In the genomic region with DNA sequence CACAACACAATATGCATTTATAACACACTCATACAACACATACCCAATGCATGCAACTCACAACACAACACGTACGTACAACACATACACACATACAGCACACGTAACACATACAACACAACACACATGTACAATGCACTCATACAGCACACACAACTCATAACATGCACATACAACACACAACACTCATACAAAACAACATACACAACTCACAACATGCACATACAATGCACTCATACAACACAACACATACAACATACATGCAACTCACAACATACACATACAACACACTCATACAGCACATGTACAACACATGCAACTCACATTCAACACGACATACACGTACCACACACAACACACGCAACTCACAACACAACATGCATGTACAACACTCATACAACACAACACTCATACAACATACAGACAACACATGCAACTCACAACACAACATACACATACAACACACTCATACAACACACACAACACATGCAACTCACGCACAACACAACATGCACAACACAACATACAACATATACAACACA, we compare ENCODE assay signal across 19 cellular contexts. TPM values are rescaled to one million over a fixed set of nuclear protein-coding genes. Genes with fewer than 3 reads are reported as not detected.
DNase-seq lines count a peak whose midpoint lies in the region; ATAC-seq, FAIRE-seq and TF ChIP-seq lines count a peak whose summit lies in the region.
"Had no signal": no experiment of that assay in that cellular context is flagged by ENCODE, and none has a peak within 500 bp of the region (broad histone marks: within the 10 kb centered on the region; RNA-seq: fewer than 3 reads in every experiment).

No MANE protein-coding gene starts in this region.

- intact Hi-C loops in HCT116 (cut with micrococcal nuclease) (no loop called here), K562 (cut with micrococcal nuclease) (no loop called here), esophagus muscularis mucosa (cut with DNase I) (no loop called here)

- TF ChIP-seq RAD21 in HCT116 (IDR thresholded peaks at IDR 0.05; ENCODE audit: low read depth) (no peak), K562 (CRISPR knock-in tag; conservative IDR thresholded peaks at IDR 0.05 in 1 of 2, IDR thresholded peaks at IDR 0.05 in 1 of 2) (no peak)

- TF ChIP-seq EP300 in K562 (IDR thresholded peaks at IDR 0.05; ENCODE audit: low read length): no peak
- TF ChIP-seq EP300 in esophagus muscularis mucosa (IDR thresholded peaks at IDR 0.05): no peak

- no peak overlapping the region for H3K56ac ChIP-seq in mesendoderm (ENCODE audit: low read length)

- no peak overlapping the region for H4K8ac ChIP-seq in mesendoderm (ENCODE audit: low read depth, low read length)

- H3K36me3 ChIP-seq in BLaER1 (no peaks in the 10 kb centered on the region; the same call in 1 of the 2 replicates), HCT116 (ENCODE audit: control insufficient read depth in 1 of 2, insufficient read depth in 2 of 2, low read length in 2 of 2) (no peaks in the 10 kb centered on the region), K562 (ENCODE audit: control insufficient read depth, insufficient read depth, low read length) (no peaks in the 10 kb centered on the region), mesendoderm (ENCODE audit: control insufficient read depth, insufficient read depth, low read length) (no peaks in the 10 kb centered on the region), esophagus muscularis mucosa (no peaks in the 10 kb centered on the region)

- DNase-seq in HCT116 (ENCODE audit: low read depth, low spot score) (no peak), K562 (ENCODE audit: extremely low read depth in 1 of 4, low spot score in 3 of 4) (no peak), mesendoderm (no peak), esophagus muscularis mucosa (ENCODE audit: extremely low spot score) (no peak), foreskin keratinocyte (no peak)
- DNase-seq: Calu3; CD8-positive, alpha-beta T cell; DMS53; EL; GOT3; NCI-H1092 treated with DMSO at 0.1 percent for 48 hours; NCI-H2081; NCI-H748 treated with DMSO at 0.1 percent for 48 hours; SK-N-SH had no signal

- TF ChIP-seq POLR2A in HCT116 (IDR thresholded peaks at IDR 0.05; ENCODE audit: borderline replicate concordance, extremely low read depth, insufficient read depth, insufficient read length) (no peak), K562 (conservative IDR thresholded peaks at IDR 0.05) (no peak), esophagus muscularis mucosa (IDR thresholded peaks at IDR 0.05; ENCODE audit: low read depth) (no peak)

- no peak overlapping the region for H3K4me3 ChIP-seq in BLaER1
- H3K4me3 ChIP-seq in HCT116 (replicated peaks in 1 of 2; ENCODE audit: low read depth in 1 of 2, low read length in 2 of 2): no peak overlapping the region
- no peak overlapping the region for H3K4me3 ChIP-seq in K562
- H3K4me3 ChIP-seq in mesendoderm (ENCODE audit: low read length): peak overlapping the region; percentile 2
- no peak overlapping the region for H3K4me3 ChIP-seq in esophagus muscularis mucosa

- no peaks in the 10 kb centered on the region for H3K9me2 ChIP-seq in HCT116 (ENCODE audit: insufficient read depth)
- H3K9me2 ChIP-seq: SK-N-SH had no signal

- H2BK15ac ChIP-seq in mesendoderm (replicated peaks; ENCODE audit: low read depth): no peak overlapping the region

- RAD21 ChIA-PET in HCT116 (lab: Charles Lee; ENCODE audit: low non-redundant PET in 1 of 2, low total read pairs in 2 of 2, uncharacterized antibody in 2 of 2, unreplicated experiment in 2 of 2): no interaction called here

- H3K79me1 ChIP-seq in mesendoderm (ENCODE audit: low read length): peaks cover 22% of the 10 kb centered on the region

- no peak overlapping the region for H2BK120ac ChIP-seq in mesendoderm (ENCODE audit: low read depth, low read length)

- CTCF ChIA-PET in HCT116 (lab: Charles Lee): no interaction called here
- CTCF ChIA-PET in K562 (lab: Yijun Ruan, JAX; ENCODE audit: low intra/inter-chr PET ratio): no interaction called here

- no peak for ATAC-seq in HCT116
- ATAC-seq in K562: no peak
- ATAC-seq in GM18858 (IDR thresholded peaks at IDR 0.05; ENCODE audit: unreplicated experiment): no peak
- no peak for ATAC-seq in HG02870 (IDR thresholded peaks at IDR 0.05; ENCODE audit: unreplicated experiment)
- ATAC-seq in foreskin keratinocyte: no peak
- ATAC-seq: CD8-positive, alpha-beta T cell; T-cell had no signal

- H3K27me3 ChIP-seq in BLaER1: no peaks in the 10 kb centered on the region
- no peaks in the 10 kb centered on the region for H3K27me3 ChIP-seq in HCT116 (ENCODE audit: insufficient read depth, low read length)
- peaks cover 10 to 38% of the 10 kb centered on the region in 2 experiments; a peak in 4 of 5 replicates for H3K27me3 ChIP-seq in K562 (ENCODE audit: control insufficient read depth in 2 of 2, insufficient read depth in 2 of 2, low read length in 2 of 2)
- H3K27me3 ChIP-seq in mesendoderm (ENCODE audit: insufficient read depth, low read length, poor library complexity): no peaks in the 10 kb centered on the region
- no peaks in the 10 kb centered on the region for H3K27me3 ChIP-seq in esophagus muscularis mucosa
- H3K27me3 ChIP-seq in foreskin keratinocyte: no peaks in the 10 kb centered on the region

- H2BK5ac ChIP-seq in mesendoderm (ENCODE audit: low read length): no peak overlapping the region

- H4K5ac ChIP-seq in mesendoderm (ENCODE audit: low read length): no peak overlapping the region

- H3K4me2 ChIP-seq in BLaER1: peak overlapping the region; percentile 72
- H3K4me2 ChIP-seq in HCT116 (ENCODE audit: low read length): no peak overlapping the region
- H3K4me2 ChIP-seq in K562 (ENCODE audit: insufficient read depth, low read length): no peak overlapping the region
- no peak overlapping the region for H3K4me2 ChIP-seq in mesendoderm (ENCODE audit: low read length)
- H3K4me2 ChIP-seq: SK-N-SH had no signal

- FAIRE-seq in K562 (lab: Jason Lieb, UNC): peak; percentile 77

- in situ Hi-C loops in K562 (cut with MboI): no loop called here

- H3K23ac ChIP-seq in mesendoderm (ENCODE audit: low read length): no peak overlapping the region

- BruUV-seq in HCT116 (replicated peaks; lab: Mats Ljungman, UMichigan) (no TSS peak), K562 (replicated peaks; lab: Mats Ljungman, UMichigan) (no TSS peak)

- H4K20me1 ChIP-seq in BLaER1 (peaks cover 97% of the 10 kb centered on the region), HCT116 (ENCODE audit: insufficient read depth) (no peaks in the 10 kb centered on the region), K562 (replicated peaks; ENCODE audit: control insufficient read depth, insufficient read depth, low read length) (no peaks in the 10 kb centered on the region)

- no peak overlapping the region for H3K9ac ChIP-seq in BLaER1
- H3K9ac ChIP-seq in HCT116 (ENCODE audit: low read length): no peak overlapping the region
- H3K9ac ChIP-seq in K562 (ENCODE audit: insufficient read depth in 1 of 2, low read depth in 2 of 2, low read length in 2 of 2): no peak overlapping the region
- H3K9ac ChIP-seq in mesendoderm (ENCODE audit: low read length): no peak overlapping the region
- H3K9ac ChIP-seq: SK-N-SH had no signal

- H3K9me3 ChIP-seq in BLaER1: peaks cover 9% of the 10 kb centered on the region; the same call in 1 of the 2 replicates
- H3K9me3 ChIP-seq in HCT116 (ENCODE audit: control insufficient read depth in 1 of 2, insufficient read depth in 1 of 2, low read depth in 1 of 2, low read length in 2 of 2): peaks cover 0 to 6% of the 10 kb centered on the region in 2 experiments; a peak in 1 of 4 replicates
- H3K9me3 ChIP-seq in K562 (replicated peaks; ENCODE audit: control insufficient read depth, insufficient read depth, low read depth, low read length): peaks cover 6% of the 10 kb centered on the region; the same call in 1 of the 2 replicates
- no peaks in the 10 kb centered on the region for H3K9me3 ChIP-seq in esophagus muscularis mucosa
- H3K9me3 ChIP-seq: SK-N-SH had no signal

- POLR2A ChIA-PET in HCT116 (lab: Charles Lee): no interaction called here
- POLR2A ChIA-PET in K562 (lab: Yijun Ruan, JAX): no interaction called here

- H2AFZ ChIP-seq in HCT116 (ENCODE audit: low read depth, low read length, poor library complexity, severe bottlenecking) (no peak overlapping the region), K562 (ENCODE audit: low read depth, low read length) (no peak overlapping the region)

- no peak overlapping the region for H3K27ac ChIP-seq in BLaER1
- H3K27ac ChIP-seq in HCT116 (ENCODE audit: low read depth, low read length): no peak overlapping the region
- no peak overlapping the region for H3K27ac ChIP-seq in K562 (ENCODE audit: extremely low read depth, low read depth, low read length)
- H3K27ac ChIP-seq in mesendoderm (ENCODE audit: low read depth, low read length): no peak overlapping the region
- H3K27ac ChIP-seq in esophagus muscularis mucosa (replicated peaks in 1 of 4): no peak overlapping the region
- H3K27ac ChIP-seq in foreskin keratinocyte: no peak overlapping the region
- H3K27ac ChIP-seq: HL-60 had no signal

- no peak overlapping the region for H3K4ac ChIP-seq in mesendoderm (ENCODE audit: low read depth, low read length)

- TF ChIP-seq CTCF in HCT116 (IDR thresholded peaks at IDR 0.05 in 2 of 3, conservative IDR thresholded peaks at IDR 0.05 in 1 of 3; ENCODE audit: borderline replicate concordance in 1 of 3, insufficient read depth in 1 of 3, low read depth in 2 of 3, low read length in 2 of 3): no peak
- no peak for TF ChIP-seq CTCF in K562 (IDR thresholded peaks at IDR 0.05 in 2 of 3, conservative IDR thresholded peaks at IDR 0.05 in 1 of 3; ENCODE audit: insufficient read depth in 2 of 3, low read depth in 1 of 3, low read length in 3 of 3)
- no peak for TF ChIP-seq CTCF in esophagus muscularis mucosa (IDR thresholded peaks at IDR 0.05)
- no peak for TF ChIP-seq CTCF in foreskin keratinocyte (conservative IDR thresholded peaks at IDR 0.05)

- WGBS in K562 (ENCODE audit: insufficient coverage, low coverage, missing lambda C conversion rate): 28% methylated on average over 7 of the region's 7 CpGs
- 100% methylated on average over 7 of the region's 7 CpGs for WGBS in mesendoderm (ENCODE audit: extremely low coverage, insufficient coverage, low lambda C conversion rate)
- 97% methylated on average over 7 of the region's 7 CpGs for WGBS in esophagus muscularis mucosa

- H3K9me1 ChIP-seq in K562 (ENCODE audit: control insufficient read depth, insufficient read depth, low read length): no peaks in the 10 kb centered on the region

- H3K79me2 ChIP-seq in HCT116 (ENCODE audit: insufficient read depth, low read length): peaks cover 26% of the 10 kb centered on the region; the same call in 1 of the 2 replicates
- H3K79me2 ChIP-seq in K562 (ENCODE audit: control insufficient read depth, insufficient read depth, low read length): no peaks in the 10 kb centered on the region
- peaks cover 8% of the 10 kb centered on the region for H3K79me2 ChIP-seq in mesendoderm (ENCODE audit: control insufficient read depth, insufficient read depth, low read length)

- H3K18ac ChIP-seq in mesendoderm (ENCODE audit: low read length): no peak overlapping the region

- H3K4me1 ChIP-seq in BLaER1: peaks cover 51% of the 10 kb centered on the region
- no peaks in the 10 kb centered on the region for H3K4me1 ChIP-seq in HCT116 (ENCODE audit: control insufficient read depth in 1 of 2, insufficient read depth in 2 of 2, low read length in 2 of 2)
- H3K4me1 ChIP-seq in K562 (replicated peaks in 1 of 2; ENCODE audit: control insufficient read depth in 2 of 2, insufficient read depth in 2 of 2, low read length in 2 of 2): no peaks in the 10 kb centered on the region
- H3K4me1 ChIP-seq in mesendoderm (ENCODE audit: control insufficient read depth, low read depth, low read length): no peaks in the 10 kb centered on the region
- peaks cover 25 to 69% (median 55%) of the 10 kb centered on the region in 4 donors for H3K4me1 ChIP-seq in esophagus muscularis mucosa
- H3K4me1 ChIP-seq in foreskin keratinocyte: no peaks in the 10 kb centered on the region

- no peak overlapping the region for H2AK5ac ChIP-seq in mesendoderm (ENCODE audit: low read length)

RNA-seq across cellular contexts. Expression of a gene that starts 21.8 kb away (rescaled TPM):
- 15.4 TPM for total RNA-seq in HCT116 (2021; ENCODE audit: unreplicated experiment)
- polyA plus RNA-seq in HCT116 (2012): 9.4 and 10.6 TPM in 2 replicates
- total RNA-seq in K562 (2011; cell fraction: chromatin; rRNA removed; ENCODE audit: low replicate concordance): not detected in 2 replicates
- total RNA-seq in K562 (2011; cell fraction: nucleolus; rRNA removed): not detected in 2 replicates
- not detected in 2 replicates for total RNA-seq in K562 (2011; cell fraction: nucleoplasm; rRNA removed)
- not detected in 2 replicates for total RNA-seq in K562 (2014; rRNA removed)
- not detected in 2 replicates for total RNA-seq in K562 (2014; rRNA removed; fragmentation: Illumina TruSeq; extraction: Trizol)
- total RNA-seq in K562 (2015; rRNA removed; fragmentation: Illumina TruSeq; extraction: Trizol): not detected in 2 replicates
- 0.09 TPM in 1 of 2 replicates, not detected in the other for total RNA-seq in K562 (2021)
- polyA plus RNA-seq in K562 (2011; rRNA removed): not detected in 2 replicates
- polyA plus RNA-seq in K562 (2011; cell fraction: cytosol; rRNA removed): not detected in 2 replicates
- polyA plus RNA-seq in K562 (2011; cell fraction: nucleus; rRNA removed): not detected in 2 replicates
- 0.01 and 0.03 TPM in 2 replicates for polyA plus RNA-seq in K562 (2012)
- polyA plus RNA-seq in K562 (2014; fragmentation: Illumina TruSeq; extraction: Trizol): not detected in 2 replicates
- under 1 TPM in 1 of 2 experiments, not detected in 1; 0.01 TPM for polyA plus RNA-seq in K562 (2014; fragmentation: Nextera tagmentation; extraction: Ambion mirVana)
- not detected in 2 replicates for polyA plus RNA-seq in K562 (2014; rRNA removed)
- not detected in 2 replicates for polyA minus RNA-seq in K562 (2011; rRNA and poly(A)+ RNA removed)
- polyA minus RNA-seq in K562 (2011; cell fraction: cytosol; rRNA and poly(A)+ RNA removed): not detected in 2 replicates
- polyA minus RNA-seq in K562 (2011; cell fraction: nucleus; rRNA and poly(A)+ RNA removed): not detected in 2 replicates
- polyA plus RNA-seq in mesendoderm (2013, experiment 1 of 2): 2.6 TPM
- 2.7 TPM for polyA plus RNA-seq in mesendoderm (2013, experiment 2 of 2)
- 10 to 100 TPM; 38.6 to 66.4 (median 55.7) TPM for total RNA-seq in esophagus muscularis mucosa
- 4.7 and 5.0 TPM in 2 replicates for total RNA-seq in foreskin keratinocyte
- polyA plus RNA-seq in foreskin keratinocyte: 1.2 and 1.3 TPM in 2 replicates
